Comparison of ENCODE assay signal across 2 cellular contexts in the genomic region with DNA sequence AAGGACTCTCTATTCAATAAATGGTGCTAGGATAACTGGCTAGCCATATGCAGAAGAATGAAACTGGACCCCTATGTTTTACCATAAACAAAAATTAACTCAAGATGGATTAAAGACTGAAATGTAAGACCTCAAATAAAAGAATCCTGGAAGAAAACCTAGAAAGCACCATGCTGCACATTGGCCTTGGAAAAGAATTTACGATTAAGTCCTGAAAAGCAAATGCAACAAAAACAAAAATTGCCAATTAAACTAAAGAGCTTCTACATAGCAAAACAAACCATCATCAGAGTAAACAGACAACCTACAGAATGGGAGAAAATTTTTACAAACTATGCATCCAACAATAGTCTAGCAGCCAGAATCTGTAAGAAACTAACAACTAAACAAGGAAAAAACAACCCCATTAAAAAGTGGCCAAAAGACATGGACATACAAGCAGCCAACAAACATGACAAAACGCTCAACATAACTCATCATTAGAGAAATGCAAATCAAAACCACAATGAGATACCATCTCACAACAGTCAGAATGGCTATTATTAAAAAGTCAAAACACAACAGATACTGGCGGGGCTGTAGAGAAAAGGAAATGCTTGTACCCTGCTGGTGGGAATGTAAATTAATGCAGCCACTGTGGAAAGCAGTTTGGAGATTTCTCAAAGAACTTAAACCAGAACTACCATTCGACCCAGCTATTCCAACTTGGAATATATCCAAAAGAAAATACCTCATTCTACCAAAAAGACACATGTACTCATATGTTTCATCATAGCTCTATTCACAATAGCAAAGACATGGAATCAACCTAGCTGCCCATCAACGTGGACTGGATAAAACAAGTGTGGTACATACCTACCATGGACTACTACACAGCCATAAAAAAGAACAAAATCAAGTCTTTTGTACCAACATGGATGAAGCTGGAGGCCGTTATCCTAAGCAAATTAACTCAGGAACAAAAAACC.
TF ChIP-seq lines count a peak whose summit lies in the region.

No MANE protein-coding gene starts in this region.

TF ChIP-seq in GM12878, 131 proteins besides CTCF, POLR2A, EP300 and RAD21 (continues in another document):
- TF ChIP-seq MAX (IDR thresholded peaks at IDR 0.05; ENCODE audit: low read depth, low read length) (no peak), ATF7 (IDR thresholded peaks at IDR 0.05; ENCODE audit: low read depth) (peak; percentile 74), ZNF274 (IDR thresholded peaks at IDR 0.05; ENCODE audit: insufficient read depth, insufficient read length) (no peak), EED (IDR thresholded peaks at IDR 0.05; ENCODE audit: low read depth) (peak; percentile 86), ZBED1 (IDR thresholded peaks at IDR 0.05; ENCODE audit: borderline replicate concordance) (peak; percentile 71; the same call in 1 of the 2 replicates), CREM (IDR thresholded peaks at IDR 0.05; ENCODE audit: low read depth) (peak; percentile 13; the same call in 1 of the 2 replicates), ZBTB33 (IDR thresholded peaks at IDR 0.05) (peak; percentile 7; the same call in 1 of the 2 replicates), ATF2 (IDR thresholded peaks at IDR 0.05; ENCODE audit: low read length) (peak; percentile 53; the same call in 1 of the 2 replicates), PML (IDR thresholded peaks at IDR 0.05; ENCODE audit: low read length) (0 out of 2 replicates have a peak, but pooled peaks have one; percentile 53), MEF2B (IDR thresholded peaks at IDR 0.05; ENCODE audit: partially characterized antibody, poor library complexity, severe bottlenecking) (peak; percentile 56), IKZF1 (conservative IDR thresholded peaks at IDR 0.05) (peak; percentile 53), CBFB (IDR thresholded peaks at IDR 0.05; ENCODE audit: low read depth) (peak; percentile 70; the same call in 1 of the 2 replicates), IKZF2 (IDR thresholded peaks at IDR 0.05) (peak; percentile 84 to 86)
- TF ChIP-seq, protein P1, sequence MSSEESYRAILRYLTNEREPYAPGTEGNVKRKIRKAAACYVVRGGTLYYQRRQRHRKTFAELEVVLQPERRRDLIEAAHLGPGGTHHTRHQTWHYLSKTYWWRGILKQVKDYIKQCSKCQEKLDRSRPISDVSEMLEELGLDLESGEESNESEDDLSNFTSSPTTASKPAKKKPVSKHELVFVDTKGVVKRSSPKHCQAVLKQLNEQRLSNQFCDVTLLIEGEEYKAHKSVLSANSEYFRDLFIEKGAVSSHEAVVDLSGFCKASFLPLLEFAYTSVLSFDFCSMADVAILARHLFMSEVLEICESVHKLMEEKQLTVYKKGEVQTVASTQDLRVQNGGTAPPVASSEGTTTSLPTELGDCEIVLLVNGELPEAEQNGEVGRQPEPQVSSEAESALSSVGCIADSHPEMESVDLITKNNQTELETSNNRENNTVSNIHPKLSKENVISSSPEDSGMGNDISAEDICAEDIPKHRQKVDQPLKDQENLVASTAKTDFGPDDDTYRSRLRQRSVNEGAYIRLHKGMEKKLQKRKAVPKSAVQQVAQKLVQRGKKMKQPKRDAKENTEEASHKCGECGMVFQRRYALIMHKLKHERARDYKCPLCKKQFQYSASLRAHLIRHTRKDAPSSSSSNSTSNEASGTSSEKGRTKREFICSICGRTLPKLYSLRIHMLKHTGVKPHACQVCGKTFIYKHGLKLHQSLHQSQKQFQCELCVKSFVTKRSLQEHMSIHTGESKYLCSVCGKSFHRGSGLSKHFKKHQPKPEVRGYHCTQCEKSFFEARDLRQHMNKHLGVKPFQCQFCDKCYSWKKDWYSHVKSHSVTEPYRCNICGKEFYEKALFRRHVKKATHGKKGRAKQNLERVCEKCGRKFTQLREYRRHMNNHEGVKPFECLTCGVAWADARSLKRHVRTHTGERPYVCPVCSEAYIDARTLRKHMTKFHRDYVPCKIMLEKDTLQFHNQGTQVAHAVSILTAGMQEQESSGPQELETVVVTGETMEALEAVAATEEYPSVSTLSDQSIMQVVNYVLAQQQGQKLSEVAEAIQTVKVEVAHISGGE (CRISPR knock-in tag; IDR thresholded peaks at IDR 0.05): no peak
- TF ChIP-seq, protein P2, sequence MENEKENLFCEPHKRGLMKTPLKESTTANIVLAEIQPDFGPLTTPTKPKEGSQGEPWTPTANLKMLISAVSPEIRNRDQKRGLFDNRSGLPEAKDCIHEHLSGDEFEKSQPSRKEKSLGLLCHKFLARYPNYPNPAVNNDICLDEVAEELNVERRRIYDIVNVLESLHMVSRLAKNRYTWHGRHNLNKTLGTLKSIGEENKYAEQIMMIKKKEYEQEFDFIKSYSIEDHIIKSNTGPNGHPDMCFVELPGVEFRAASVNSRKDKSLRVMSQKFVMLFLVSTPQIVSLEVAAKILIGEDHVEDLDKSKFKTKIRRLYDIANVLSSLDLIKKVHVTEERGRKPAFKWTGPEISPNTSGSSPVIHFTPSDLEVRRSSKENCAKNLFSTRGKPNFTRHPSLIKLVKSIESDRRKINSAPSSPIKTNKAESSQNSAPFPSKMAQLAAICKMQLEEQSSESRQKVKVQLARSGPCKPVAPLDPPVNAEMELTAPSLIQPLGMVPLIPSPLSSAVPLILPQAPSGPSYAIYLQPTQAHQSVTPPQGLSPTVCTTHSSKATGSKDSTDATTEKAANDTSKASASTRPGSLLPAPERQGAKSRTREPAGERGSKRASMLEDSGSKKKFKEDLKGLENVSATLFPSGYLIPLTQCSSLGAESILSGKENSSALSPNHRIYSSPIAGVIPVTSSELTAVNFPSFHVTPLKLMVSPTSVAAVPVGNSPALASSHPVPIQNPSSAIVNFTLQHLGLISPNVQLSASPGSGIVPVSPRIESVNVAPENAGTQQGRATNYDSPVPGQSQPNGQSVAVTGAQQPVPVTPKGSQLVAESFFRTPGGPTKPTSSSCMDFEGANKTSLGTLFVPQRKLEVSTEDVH (IDR thresholded peaks at IDR 0.05; ENCODE audit: low read depth, partially characterized antibody): peak; percentile 32

TF ChIP-seq in HepG2, 621 proteins besides CTCF, POLR2A, EP300 and RAD21:
- TF ChIP-seq ZNF761 (CRISPR knock-in tag; conservative IDR thresholded peaks at IDR 0.05): no peak
- no peak for TF ChIP-seq IKZF4 (CRISPR knock-in tag; IDR thresholded peaks at IDR 0.05; ENCODE audit: borderline replicate concordance, low read depth, not compliant biosample characterization)
- no peak for TF ChIP-seq ZBTB7A (CRISPR knock-in tag; IDR thresholded peaks at IDR 0.05)
- TF ChIP-seq SALL1 (CRISPR knock-in tag; IDR thresholded peaks at IDR 0.05): no peak
- no peak for TF ChIP-seq ZBTB34 (CRISPR knock-in tag; IDR thresholded peaks at IDR 0.05)
- TF ChIP-seq GFI1 (CRISPR knock-in tag; IDR thresholded peaks at IDR 0.05; ENCODE audit: borderline replicate concordance): no peak
- TF ChIP-seq ZNF784 (CRISPR knock-in tag; IDR thresholded peaks at IDR 0.05; ENCODE audit: borderline replicate concordance): no peak
- no peak for TF ChIP-seq RELA (CRISPR knock-in tag; IDR thresholded peaks at IDR 0.05)
- TF ChIP-seq, protein P3, sequence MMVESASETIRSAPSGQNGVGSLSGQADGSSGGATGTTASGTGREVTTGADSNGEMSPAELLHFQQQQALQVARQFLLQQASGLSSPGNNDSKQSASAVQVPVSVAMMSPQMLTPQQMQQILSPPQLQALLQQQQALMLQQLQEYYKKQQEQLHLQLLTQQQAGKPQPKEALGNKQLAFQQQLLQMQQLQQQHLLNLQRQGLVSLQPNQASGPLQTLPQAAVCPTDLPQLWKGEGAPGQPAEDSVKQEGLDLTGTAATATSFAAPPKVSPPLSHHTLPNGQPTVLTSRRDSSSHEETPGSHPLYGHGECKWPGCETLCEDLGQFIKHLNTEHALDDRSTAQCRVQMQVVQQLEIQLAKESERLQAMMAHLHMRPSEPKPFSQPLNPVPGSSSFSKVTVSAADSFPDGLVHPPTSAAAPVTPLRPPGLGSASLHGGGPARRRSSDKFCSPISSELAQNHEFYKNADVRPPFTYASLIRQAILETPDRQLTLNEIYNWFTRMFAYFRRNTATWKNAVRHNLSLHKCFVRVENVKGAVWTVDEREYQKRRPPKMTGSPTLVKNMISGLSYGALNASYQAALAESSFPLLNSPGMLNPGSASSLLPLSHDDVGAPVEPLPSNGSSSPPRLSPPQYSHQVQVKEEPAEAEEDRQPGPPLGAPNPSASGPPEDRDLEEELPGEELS (CRISPR knock-in tag; IDR thresholded peaks at IDR 0.05): no peak
- no peak for TF ChIP-seq ZNF121 (CRISPR knock-in tag; IDR thresholded peaks at IDR 0.05)
- TF ChIP-seq, protein P4, sequence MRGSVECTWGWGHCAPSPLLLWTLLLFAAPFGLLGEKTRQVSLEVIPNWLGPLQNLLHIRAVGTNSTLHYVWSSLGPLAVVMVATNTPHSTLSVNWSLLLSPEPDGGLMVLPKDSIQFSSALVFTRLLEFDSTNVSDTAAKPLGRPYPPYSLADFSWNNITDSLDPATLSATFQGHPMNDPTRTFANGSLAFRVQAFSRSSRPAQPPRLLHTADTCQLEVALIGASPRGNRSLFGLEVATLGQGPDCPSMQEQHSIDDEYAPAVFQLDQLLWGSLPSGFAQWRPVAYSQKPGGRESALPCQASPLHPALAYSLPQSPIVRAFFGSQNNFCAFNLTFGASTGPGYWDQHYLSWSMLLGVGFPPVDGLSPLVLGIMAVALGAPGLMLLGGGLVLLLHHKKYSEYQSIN (CRISPR knock-in tag; IDR thresholded peaks at IDR 0.05; ENCODE audit: borderline replicate concordance): no peak
- TF ChIP-seq TCF7 (IDR thresholded peaks at IDR 0.05; ENCODE audit: low read depth): no peak
- TF ChIP-seq NCOA1 (CRISPR knock-in tag; IDR thresholded peaks at IDR 0.05): no peak
- TF ChIP-seq ZNF749 (CRISPR knock-in tag; IDR thresholded peaks at IDR 0.05; ENCODE audit: borderline replicate concordance): no peak
- no peak for TF ChIP-seq ZMYM4 (CRISPR knock-in tag; IDR thresholded peaks at IDR 0.05)
- TF ChIP-seq, protein P5, sequence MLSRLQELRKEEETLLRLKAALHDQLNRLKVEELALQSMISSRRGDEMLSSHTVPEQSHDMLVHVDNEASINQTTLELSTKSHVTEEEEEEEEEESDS (CRISPR knock-in tag; IDR thresholded peaks at IDR 0.05; ENCODE audit: borderline replicate concordance): no peak
- no peak for TF ChIP-seq NCOA5 (CRISPR knock-in tag; IDR thresholded peaks at IDR 0.05)
- TF ChIP-seq ELF3 (CRISPR knock-in tag; IDR thresholded peaks at IDR 0.05): no peak
- TF ChIP-seq ZNF83 (CRISPR knock-in tag; IDR thresholded peaks at IDR 0.05; ENCODE audit: borderline replicate concordance): no peak
- TF ChIP-seq, protein P6, sequence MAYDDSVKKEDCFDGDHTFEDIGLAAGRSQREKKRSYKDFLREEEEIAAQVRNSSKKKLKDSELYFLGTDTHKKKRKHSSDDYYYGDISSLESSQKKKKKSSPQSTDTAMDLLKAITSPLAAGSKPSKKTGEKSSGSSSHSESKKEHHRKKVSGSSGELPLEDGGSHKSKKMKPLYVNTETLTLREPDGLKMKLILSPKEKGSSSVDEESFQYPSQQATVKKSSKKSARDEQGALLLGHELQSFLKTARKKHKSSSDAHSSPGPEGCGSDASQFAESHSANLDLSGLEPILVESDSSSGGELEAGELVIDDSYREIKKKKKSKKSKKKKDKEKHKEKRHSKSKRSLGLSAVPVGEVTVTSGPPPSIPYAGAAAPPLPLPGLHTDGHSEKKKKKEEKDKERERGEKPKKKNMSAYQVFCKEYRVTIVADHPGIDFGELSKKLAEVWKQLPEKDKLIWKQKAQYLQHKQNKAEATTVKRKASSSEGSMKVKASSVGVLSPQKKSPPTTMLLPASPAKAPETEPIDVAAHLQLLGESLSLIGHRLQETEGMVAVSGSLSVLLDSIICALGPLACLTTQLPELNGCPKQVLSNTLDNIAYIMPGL (CRISPR knock-in tag; IDR thresholded peaks at IDR 0.05; ENCODE audit: borderline replicate concordance in 1 of 2, low read depth in 1 of 2): no peak
